In genomic region chr20:49610701-49611538, GRCh38 we compare ENCODE assay signal across 8 cellular contexts. TPM values are rescaled to one million over a fixed set of nuclear protein-coding genes. Genes with fewer than 3 reads are reported as not detected.
DNase-seq lines count a peak whose midpoint lies in the region; ATAC-seq and TF ChIP-seq lines count a peak whose summit lies in the region.

No MANE protein-coding gene starts in this region.

- peak; percentile 100 for TF ChIP-seq CTCF in left lung (IDR thresholded peaks at IDR 0.05)

- H3K9me3 ChIP-seq in left lung = no peaks in the 10 kb centered on the region

- H3K27me3 ChIP-seq in left lung = peaks cover 0 to 9% of the 10 kb centered on the region in 2 donors

- peak; percentile 62 for DNase-seq in EL
- DNase-seq in NCI-H2196 treated with DMSO at 0.1 percent for 48 hours (lab: John Stamatoyannopoulos, UW; ENCODE audit: unreplicated experiment) = peak; percentile 58
- DNase-seq in activated CD4-positive, CD25-positive, alpha-beta regulatory T cell (lab: John Stamatoyannopoulos, UW) = peak; percentile 43 to 65 (median 50)
- peak; percentile 61 for DNase-seq in central memory CD4-positive, alpha-beta T cell
- peak; percentile 78 to 97 for DNase-seq in left lung
- DNase-seq in stimulated activated CD4-positive, alpha-beta T cell treated with anti-CD3 and anti-CD28 coated beads, Interleukin-4, amount 100 ng/mL, for 1 hour = peak; percentile 75

- no peaks in the 10 kb centered on the region for H3K36me3 ChIP-seq in left lung

- ATAC-seq in HG02623 (IDR thresholded peaks at IDR 0.05; ENCODE audit: unreplicated experiment) (peak; percentile 57), left lung (peak; percentile 96), GM21786 (IDR thresholded peaks at IDR 0.05; ENCODE audit: unreplicated experiment) (no peak)

- H3K4me1 ChIP-seq in left lung = peaks cover 3 to 32% of the 10 kb centered on the region in 2 donors

- no peak overlapping the region for H3K27ac ChIP-seq in left lung

- peak overlapping the region; percentile 5 to 16 for H3K4me3 ChIP-seq in left lung

- intact Hi-C loops in left lung (cut with DNase I) = loop anchor here (5.0 to 10.0 kb wide), 2 partner anchors 234 to 236 kb away; no protein-coding TSS in a partner anchor

RNA-seq across cellular contexts. Expression of gene PTGIS, which starts 43.0 kb away (rescaled TPM):
- total RNA-seq in left lung = 10 to 100 TPM; 32.9 to 46.0 TPM
